ENCODE assay signal across 1 cellular context in genomic region chr1:72483958-72484357, GRCh38.
TF ChIP-seq lines count a peak whose summit lies in the region.

No MANE protein-coding gene starts in this region.

TF ChIP-seq in HepG2, 621 proteins besides CTCF, POLR2A, EP300 and RAD21 (continued from another document):
- no peak for TF ChIP-seq GMEB2 (CRISPR knock-in tag; IDR thresholded peaks at IDR 0.05; ENCODE audit: low read depth)
- no peak for TF ChIP-seq SMARCE1 (IDR thresholded peaks at IDR 0.05; ENCODE audit: borderline replicate concordance)
- peak; percentile 35; the same call in 1 of the 2 replicates for TF ChIP-seq GATA4 (IDR thresholded peaks at IDR 0.05; ENCODE audit: borderline replicate concordance, low read depth)
- TF ChIP-seq REPIN1 (CRISPR knock-in tag; IDR thresholded peaks at IDR 0.05; ENCODE audit: borderline replicate concordance, low read depth), result no peak
- no peak for TF ChIP-seq ZBTB4 (CRISPR knock-in tag; IDR thresholded peaks at IDR 0.05; ENCODE audit: borderline replicate concordance)
- TF ChIP-seq TRAFD1 (CRISPR knock-in tag; IDR thresholded peaks at IDR 0.05; ENCODE audit: borderline replicate concordance), result no peak
- TF ChIP-seq PAXIP1 (CRISPR knock-in tag; conservative IDR thresholded peaks at IDR 0.05), result peak; percentile 51; the same call in 1 of the 2 replicates
- TF ChIP-seq NR2F2 (IDR thresholded peaks at IDR 0.05; ENCODE audit: borderline replicate concordance, low read depth), result peak; percentile 74
- peak; percentile 62 for TF ChIP-seq NR2F6 (IDR thresholded peaks at IDR 0.05)
- peak; percentile 24; the same call in 1 of the 2 replicates for TF ChIP-seq NR2F6 (CRISPR knock-in tag; IDR thresholded peaks at IDR 0.05)
- TF ChIP-seq SOX13 (IDR thresholded peaks at IDR 0.05), result no peak
- 0 out of 4 replicates have a peak, but pooled peaks of 1 of the 2 experiments have one; percentile 13 for TF ChIP-seq SOX13 (CRISPR knock-in tag; conservative IDR thresholded peaks at IDR 0.05 in 1 of 2, IDR thresholded peaks at IDR 0.05 in 1 of 2)
- 0 out of 2 replicates have a peak, but pooled peaks have one; percentile 34 for TF ChIP-seq SOX5 (CRISPR knock-in tag; IDR thresholded peaks at IDR 0.05; ENCODE audit: borderline replicate concordance)
- no peak for TF ChIP-seq ADNP (CRISPR knock-in tag; IDR thresholded peaks at IDR 0.05)
- TF ChIP-seq KIAA2018 (CRISPR knock-in tag; IDR thresholded peaks at IDR 0.05; ENCODE audit: borderline replicate concordance), result no peak
- no peak for TF ChIP-seq ZNF232 (CRISPR knock-in tag; IDR thresholded peaks at IDR 0.05; ENCODE audit: borderline replicate concordance)
